Comparison of ENCODE assay signal across 29 cellular contexts in the genomic region with DNA sequence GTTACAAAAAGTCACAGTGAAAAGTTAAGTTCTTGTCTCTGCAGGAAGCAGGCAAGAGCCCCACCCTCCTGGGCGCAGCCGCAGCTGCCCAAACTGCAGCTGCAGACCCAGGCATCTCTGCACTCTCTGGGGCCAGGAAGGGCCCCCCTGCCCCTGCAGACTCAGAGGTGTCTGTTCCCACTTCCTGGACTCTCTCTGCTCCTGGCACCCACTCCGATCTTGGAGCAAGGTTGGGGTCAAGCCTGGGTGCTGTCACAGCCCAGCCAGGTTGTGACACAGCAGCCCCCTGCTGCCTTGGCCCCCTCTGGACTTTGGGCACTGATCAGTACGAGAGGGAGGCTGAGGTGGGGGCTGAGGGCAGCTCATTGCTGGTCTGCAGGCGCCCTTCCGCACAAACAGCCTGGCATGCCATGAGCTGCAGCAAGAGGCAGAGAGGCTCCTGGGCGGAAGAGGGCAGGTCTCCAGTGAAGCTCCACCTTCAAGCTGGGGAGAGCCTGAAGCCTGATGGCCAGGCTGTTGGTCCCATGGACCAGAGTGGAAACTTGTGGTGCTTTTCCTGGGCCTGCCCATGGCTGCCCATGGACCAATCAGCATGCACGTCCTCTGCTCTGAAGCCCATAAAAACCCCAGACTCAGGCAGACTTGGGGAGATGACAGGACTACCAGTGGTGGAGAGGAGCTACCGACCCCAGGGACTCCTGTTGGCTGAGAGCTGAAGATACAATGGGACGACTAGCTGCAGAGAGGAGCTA. TPM values are rescaled to one million over a fixed set of nuclear protein-coding genes. Genes with fewer than 3 reads are reported as not detected.
A peak's percentile ranks its signal among the peaks of the same experiment; 100 is the strongest.
DNase-seq lines count a peak whose midpoint lies in the region; ATAC-seq and TF ChIP-seq lines count a peak whose summit lies in the region.
"Had no signal": no experiment of that assay in that cellular context is flagged by ENCODE, and none has a peak within 500 bp of the region (broad histone marks: within the 10 kb centered on the region; RNA-seq: fewer than 3 reads in every experiment).

No MANE protein-coding gene starts in this region.

- no peak overlapping the region for H3K4me3 Mint-ChIP-seq in activated naive CD8-positive, alpha-beta T cell
- H3K4me3 Mint-ChIP-seq in activated naive CD8-positive, alpha-beta T cell treated with anti-CD3 and anti-CD28 coated beads for 36 hours: no peak overlapping the region
- H3K4me3 Mint-ChIP-seq in immature natural killer cell: peak overlapping the region; percentile 50 to 84 (median 81)
- H3K4me3 Mint-ChIP-seq: activated naive CD8-positive, alpha-beta T cell treated with anti-CD3 and anti-CD28 coated beads, Interleukin-2, amount 10 ng/mL, durations not matched to agents 7 days and 5 days; memory B cell; stimulated activated naive CD8-positive, alpha-beta T cell treated with anti-CD3 and anti-CD28 coated beads, Interleukin-15, amount 100 ng/mL, for 72 hours had no signal

- H3K27ac Mint-ChIP-seq in activated naive CD8-positive, alpha-beta T cell: peak overlapping the region; percentile 35
- no peak overlapping the region for H3K27ac Mint-ChIP-seq in activated naive CD8-positive, alpha-beta T cell treated with anti-CD3 and anti-CD28 coated beads for 36 hours
- H3K27ac Mint-ChIP-seq in immature natural killer cell: peak overlapping the region; percentile 77 to 94 (median 88)
- H3K27ac Mint-ChIP-seq: activated naive CD8-positive, alpha-beta T cell treated with anti-CD3 and anti-CD28 coated beads, Interleukin-2, amount 10 ng/mL, durations not matched to agents 7 days and 5 days; memory B cell; stimulated activated naive CD8-positive, alpha-beta T cell treated with anti-CD3 and anti-CD28 coated beads, Interleukin-15, amount 100 ng/mL, for 72 hours had no signal

- no peak for TF ChIP-seq CTCF in gastroesophageal sphincter (IDR thresholded peaks at IDR 0.05)

- H3K9me3 ChIP-seq in gastroesophageal sphincter: no peaks in the 10 kb centered on the region
- H3K9me3 ChIP-seq: BE2C, colonic mucosa, neutrophil, right atrium auricular region, SK-N-SH had no signal

- H3K9me3 Mint-ChIP-seq in activated naive CD8-positive, alpha-beta T cell (ENCODE audit: low read depth): no peaks in the 10 kb centered on the region
- H3K9me3 Mint-ChIP-seq in activated naive CD8-positive, alpha-beta T cell treated with anti-CD3 and anti-CD28 coated beads for 36 hours: no peaks in the 10 kb centered on the region
- no peaks in the 10 kb centered on the region for H3K9me3 Mint-ChIP-seq in immature natural killer cell
- H3K9me3 Mint-ChIP-seq: activated naive CD8-positive, alpha-beta T cell treated with anti-CD3 and anti-CD28 coated beads, Interleukin-2, amount 10 ng/mL, durations not matched to agents 7 days and 5 days; memory B cell; stimulated activated naive CD8-positive, alpha-beta T cell treated with anti-CD3 and anti-CD28 coated beads, Interleukin-15, amount 100 ng/mL, for 72 hours had no signal

- H3K4me1 Mint-ChIP-seq in activated naive CD8-positive, alpha-beta T cell (ENCODE audit: low read depth): peaks cover 38% of the 10 kb centered on the region
- peaks cover 11% of the 10 kb centered on the region for H3K4me1 Mint-ChIP-seq in activated naive CD8-positive, alpha-beta T cell treated with anti-CD3 and anti-CD28 coated beads for 36 hours
- H3K4me1 Mint-ChIP-seq in immature natural killer cell: peaks cover 55 to 59% of the 10 kb centered on the region in 2 donors

- H3K36me3 Mint-ChIP-seq in activated naive CD8-positive, alpha-beta T cell: no peaks in the 10 kb centered on the region
- H3K36me3 Mint-ChIP-seq in activated naive CD8-positive, alpha-beta T cell treated with anti-CD3 and anti-CD28 coated beads for 36 hours: no peaks in the 10 kb centered on the region
- H3K36me3 Mint-ChIP-seq in immature natural killer cell: peaks cover 0 to 3% (median 0%) of the 10 kb centered on the region in 3 donors
- H3K36me3 Mint-ChIP-seq: activated naive CD8-positive, alpha-beta T cell treated with anti-CD3 and anti-CD28 coated beads, Interleukin-2, amount 10 ng/mL, durations not matched to agents 7 days and 5 days; memory B cell had no signal

- H3K27me3 Mint-ChIP-seq in activated naive CD8-positive, alpha-beta T cell: no peaks in the 10 kb centered on the region
- peaks cover 6% of the 10 kb centered on the region for H3K27me3 Mint-ChIP-seq in activated naive CD8-positive, alpha-beta T cell treated with anti-CD3 and anti-CD28 coated beads for 36 hours
- peaks cover 0 to 2% (median 1%) of the 10 kb centered on the region in 3 donors for H3K27me3 Mint-ChIP-seq in immature natural killer cell (ENCODE audit: low read depth in 3 of 3)
- H3K27me3 Mint-ChIP-seq: memory B cell had no signal

- no peak overlapping the region for H3K27ac ChIP-seq in gastroesophageal sphincter
- H3K27ac ChIP-seq: cardiac muscle cell, colonic mucosa, neutrophil, PC-9, right atrium auricular region had no signal

- no peak for DNase-seq in activated naive CD8-positive, alpha-beta T cell treated with anti-CD3 and anti-CD28 coated beads for 36 hours
- DNase-seq in T-helper 9 cell (peak; percentile 8), immature natural killer cell (peak; percentile 43 to 62 (median 54)), anterior cingulate cortex (lab: John Stamatoyannopoulos, UW) (no peak)
- DNase-seq: activated CD4-positive, alpha-beta T cell treated with anti-CD3 and anti-CD28 coated beads for 1 hour; activated naive CD8-positive, alpha-beta T cell treated with anti-CD3 and anti-CD28 coated beads, Interleukin-2, amount 10 ng/mL, durations not matched to agents 7 days and 5 days; activated T-cell treated with anti-CD3 and anti-CD28 coated beads, Interleukin-2, amount 50 U/mL, for 1 hour; colonic mucosa; COR-L47; DMS53; effector CD8-positive, alpha-beta T cell; H7; KG1; MM.1S; NCI-H2227 treated with DMSO at 0.1 percent for 48 hours; NCI-H526 treated with DMSO at 0.1 percent for 48 hours; PC-9; SK-N-SH; stimulated activated CD4-positive, alpha-beta T cell treated with anti-CD3 and anti-CD28 coated beads, Interleukin-2, amount 100 ng/mL, for 24 hours; stimulated activated CD8-positive, alpha-beta memory T cell treated with anti-CD3 and anti-CD28 coated beads, Interleukin-4, amount 100 ng/mL, for 48 hours; stimulated activated naive CD8-positive, alpha-beta T cell treated with anti-CD3 and anti-CD28 coated beads, Interleukin-15, amount 100 ng/mL, for 72 hours had no signal

- H3K36me3 ChIP-seq in gastroesophageal sphincter: peaks cover 0 to 5% of the 10 kb centered on the region in 2 donors
- H3K36me3 ChIP-seq: BE2C, cardiac muscle cell, colonic mucosa, neutrophil, right atrium auricular region had no signal

- 65% methylated on average over 2 of the region's 10 CpGs; no CpG with 5 or more reads in 1 of the 2 donors for WGBS in gastroesophageal sphincter (ENCODE audit: low coverage in 1 of 2), 2 donors

- ATAC-seq in gastroesophageal sphincter (no peak), HG03442 (IDR thresholded peaks at IDR 0.05; ENCODE audit: unreplicated experiment) (no peak)

- TF ChIP-seq POLR2A in gastroesophageal sphincter (IDR thresholded peaks at IDR 0.05): no peak

- TF ChIP-seq EP300 in gastroesophageal sphincter (IDR thresholded peaks at IDR 0.05): no peak

- no peaks in the 10 kb centered on the region for H3K27me3 ChIP-seq in gastroesophageal sphincter
- H3K27me3 ChIP-seq: BE2C, cardiac muscle cell, colonic mucosa, neutrophil, right atrium auricular region had no signal

- H3K4me1 ChIP-seq in gastroesophageal sphincter: peaks cover 0 to 9% (median 0%) of the 10 kb centered on the region in 3 donors
- H3K4me1 ChIP-seq: BE2C, colonic mucosa, right atrium auricular region had no signal

- H3K4me3 ChIP-seq in gastroesophageal sphincter: no peak overlapping the region
- H3K4me3 ChIP-seq: cardiac muscle cell, colonic mucosa, PC-9, right atrium auricular region had no signal

RNA-seq across cellular contexts. Expression of a gene that starts 25.8 kb away (rescaled TPM):
- total RNA-seq in activated naive CD8-positive, alpha-beta T cell treated with anti-CD3 and anti-CD28 coated beads for 36 hours: 10 to 100 TPM; 26.1 to 26.7 TPM
- 10 to 100 TPM in 1 of 3 donors, 1 to 10 TPM in 2; 2.0 to 31.7 (median 4.8) TPM for polyA plus RNA-seq in immature natural killer cell
- total RNA-seq in gastroesophageal sphincter: 100 to 1,000 TPM; 104 to 120 (median 108) TPM

RNA-seq across cellular contexts. Expression of a gene that starts 42.9 kb away (rescaled TPM):
- total RNA-seq in activated naive CD8-positive, alpha-beta T cell treated with anti-CD3 and anti-CD28 coated beads for 36 hours: 10 to 100 TPM; 22.4 to 23.2 TPM
- polyA plus RNA-seq in immature natural killer cell: 10 to 100 TPM in 2 of 3 donors, 1 to 10 TPM in 1; 7.9 to 26.4 (median 14.3) TPM
- total RNA-seq in gastroesophageal sphincter: 100 to 1,000 TPM in 1 of 4 donors, 10 to 100 TPM in 3; 79.4 to 123 (median 88.4) TPM

Comparison
In these comparisons a context has a peak if more than half of its experiments do, and no peak if none do; other contexts are left out.
1. H3K4me3 Mint-ChIP-seq: peak in immature natural killer cell (5 of 5); none in activated naive CD8-positive, alpha-beta T cell (single experiment) and activated naive CD8-positive, alpha-beta T cell treated with anti-CD3 and anti-CD28 coated beads for 36 hours (single experiment).
2. DNase-seq: peak in T-helper 9 cell (single experiment) and immature natural killer cell (3 of 3); none in activated naive CD8-positive, alpha-beta T cell treated with anti-CD3 and anti-CD28 coated beads for 36 hours (single experiment) and anterior cingulate cortex (0 of 58).